Comparison of ENCODE assay signal across 8 cellular contexts in the genomic region with DNA sequence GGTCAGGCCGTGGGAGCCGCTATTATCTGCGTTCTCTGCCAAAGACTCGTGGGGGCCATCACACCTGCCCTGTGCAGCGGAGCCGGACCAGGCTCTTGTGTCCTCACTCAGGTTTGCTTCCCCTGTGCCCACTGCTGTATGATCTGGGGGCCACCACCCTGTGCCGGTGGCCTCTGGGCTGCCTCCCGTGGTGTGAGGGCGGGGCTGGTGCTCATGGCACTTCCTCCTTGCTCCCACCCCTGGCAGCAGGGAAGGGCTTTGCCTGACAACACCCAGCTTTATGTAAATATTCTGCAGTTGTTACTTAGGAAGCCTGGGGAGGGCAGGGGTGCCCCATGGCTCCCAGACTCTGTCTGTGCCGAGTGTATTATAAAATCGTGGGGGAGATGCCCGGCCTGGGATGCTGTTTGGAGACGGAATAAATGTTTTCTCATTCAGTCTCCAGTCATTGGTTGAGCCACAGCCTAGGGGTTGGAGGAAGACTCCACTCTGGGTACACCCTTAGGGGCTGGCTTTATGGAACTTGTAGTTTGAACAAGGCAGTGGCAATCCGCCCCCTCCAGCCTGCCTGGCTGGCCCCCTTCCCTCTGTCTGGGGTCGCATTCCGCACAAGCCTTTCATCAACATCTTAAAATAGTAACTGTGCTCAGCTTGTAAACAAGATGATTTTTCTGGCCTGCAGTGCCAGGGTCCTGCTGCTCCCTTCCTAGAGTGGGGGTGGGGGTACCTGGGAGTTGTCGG. TPM values are rescaled to one million over a fixed set of nuclear protein-coding genes. Genes with fewer than 3 reads are reported as not detected.
A peak's percentile ranks its signal among the peaks of the same experiment; 100 is the strongest.
DNase-seq lines count a peak whose midpoint lies in the region; ATAC-seq, FAIRE-seq and TF ChIP-seq lines count a peak whose summit lies in the region.

No MANE protein-coding gene starts in this region.

- H3K9ac ChIP-seq in HUES64 (ENCODE audit: low read depth, low read length): no peak overlapping the region

- no peak for TF ChIP-seq CTCF in astrocyte of the spinal cord (IDR thresholded peaks at IDR 0.05; ENCODE audit: low read depth, low read length)
- no peak for TF ChIP-seq CTCF in mucosa of descending colon (IDR thresholded peaks at IDR 0.05)

- no peak for DNase-seq in CD8-positive, alpha-beta memory T cell
- DNase-seq in astrocyte of the spinal cord (ENCODE audit: low read depth, low spot score) (peak; percentile 20), mucosa of descending colon (peak; percentile 88 to 92 (median 89)), occipital lobe (lab: John Stamatoyannopoulos, UW) (no peak), kidney tubule cell (ENCODE audit: low spot score) (no peak), NCI-H446 treated with DMSO at 0.1 percent for 48 hours (lab: John Stamatoyannopoulos, UW) (no peak), H54 (ENCODE audit: insufficient read length, low spot score) (no peak)

- no peak overlapping the region for H3K4me3 ChIP-seq in CD8-positive, alpha-beta memory T cell (ENCODE audit: low read length)
- no peak overlapping the region for H3K4me3 ChIP-seq in HUES64 (ENCODE audit: low read length)
- no peak overlapping the region for H3K4me3 ChIP-seq in astrocyte of the spinal cord (ENCODE audit: low read depth, low read length)
- H3K4me3 ChIP-seq in mucosa of descending colon: no peak overlapping the region

- peak overlapping the region in 7 of 8 donors; percentile 40 to 89 (median 77) for H3K27ac Mint-ChIP-seq in CD8-positive, alpha-beta memory T cell

- 55% methylated on average over 17 of the region's 17 CpGs for WGBS in HUES64

- no peak overlapping the region for H3K27ac ChIP-seq in CD8-positive, alpha-beta memory T cell (ENCODE audit: low read depth, low read length)
- H3K27ac ChIP-seq in HUES64 (ENCODE audit: low read depth, low read length): peak overlapping the region; percentile 30; the same call in 1 of the 2 replicates

- POLR2A ChIA-PET in CD8-positive, alpha-beta memory T cell (lab: Charles Lee): no interaction called here

- peak; percentile 51 for ATAC-seq in mucosa of descending colon

- H3K27me3 Mint-ChIP-seq in CD8-positive, alpha-beta memory T cell: no peaks in the 10 kb centered on the region

- no peaks in the 10 kb centered on the region for H3K9me3 ChIP-seq in CD8-positive, alpha-beta memory T cell (ENCODE audit: low read length)
- H3K9me3 ChIP-seq in HUES64 (ENCODE audit: insufficient read depth, low read depth, low read length) (no peaks in the 10 kb centered on the region), mucosa of descending colon (no peaks in the 10 kb centered on the region)

- intact Hi-C loops in mucosa of descending colon (cut with DNase I, micrococcal nuclease): no loop called here

- no peaks in the 10 kb centered on the region for H3K27me3 ChIP-seq in CD8-positive, alpha-beta memory T cell (ENCODE audit: insufficient read depth, low read length, poor library complexity, severe bottlenecking)
- no peaks in the 10 kb centered on the region for H3K27me3 ChIP-seq in HUES64 (ENCODE audit: insufficient read depth, low read length)

- H3K4me3 Mint-ChIP-seq in CD8-positive, alpha-beta memory T cell: peak overlapping the region in 2 of 7 donors; percentile 44 to 50

- peaks cover 0 to 34% (median 0%) of the 10 kb centered on the region in 3 donors for H3K36me3 Mint-ChIP-seq in CD8-positive, alpha-beta memory T cell

- peaks cover 52% of the 10 kb centered on the region for H3K4me1 ChIP-seq in CD8-positive, alpha-beta memory T cell (ENCODE audit: insufficient read depth, low read length)
- H3K4me1 ChIP-seq in HUES64 (ENCODE audit: insufficient read depth, low read length) (peaks cover 10% of the 10 kb centered on the region; the same call in 1 of the 2 replicates), mucosa of descending colon (ENCODE audit: low read depth) (peaks cover 78% of the 10 kb centered on the region)

- in situ Hi-C loops in astrocyte of the spinal cord (cut with HindIII; ENCODE audit: low sequenced_read_pairs): no loop called here

- no peaks in the 10 kb centered on the region for H3K9me3 Mint-ChIP-seq in CD8-positive, alpha-beta memory T cell

- peaks cover 33 to 71% (median 44%) of the 10 kb centered on the region in 3 donors for H3K4me1 Mint-ChIP-seq in CD8-positive, alpha-beta memory T cell

- FAIRE-seq in H54 (lab: Jason Lieb, UNC): no peak

- no peak for TF ChIP-seq POLR2A in H54 (IDR thresholded peaks at IDR 0.05; ENCODE audit: low read depth, low read length)

- CTCF ChIA-PET in CD8-positive, alpha-beta memory T cell (lab: Charles Lee): interaction anchor here (0.7 to 1.2 kb wide), 2 partner anchors 47 to 87 kb away, joined by 3 to 4 read pairs; no protein-coding TSS in a partner anchor

- no peaks in the 10 kb centered on the region for H3K36me3 ChIP-seq in CD8-positive, alpha-beta memory T cell (ENCODE audit: insufficient read depth, low read length)
- H3K36me3 ChIP-seq in HUES64 (ENCODE audit: insufficient read depth, low read length) (peaks cover 33% of the 10 kb centered on the region), mucosa of descending colon (ENCODE audit: low read depth) (no peaks in the 10 kb centered on the region)

RNA-seq across cellular contexts. Expression of gene SYNGR2, which starts 4.1 kb away (rescaled TPM):
- total RNA-seq in CD8-positive, alpha-beta memory T cell: 100 to 1,000 TPM; 186 to 200 TPM
- 140 TPM for polyA plus RNA-seq in CD8-positive, alpha-beta memory T cell
- 24.1 TPM for polyA plus RNA-seq in HUES64 (2013, experiment 1 of 2)
- 21.4 TPM for polyA plus RNA-seq in HUES64 (2013, experiment 2 of 2)
- total RNA-seq in mucosa of descending colon: 100 to 1,000 TPM in 2 of 3 donors, 10 to 100 TPM in 1; 90.4 to 202 (median 196) TPM
- 11.4 TPM for total RNA-seq in occipital lobe

RNA-seq across cellular contexts. Expression of gene TK1, which starts 14.4 kb away (rescaled TPM):
- total RNA-seq in CD8-positive, alpha-beta memory T cell: 10 to 100 TPM; 84.4 to 86.2 TPM
- polyA plus RNA-seq in CD8-positive, alpha-beta memory T cell: 2.2 TPM
- polyA plus RNA-seq in HUES64 (2013, experiment 1 of 2): 64.5 TPM
- polyA plus RNA-seq in HUES64 (2013, experiment 2 of 2): 62.3 TPM
- total RNA-seq in mucosa of descending colon (10 to 100 TPM in 2 of 3 donors, 1 to 10 TPM in 1; 8.9 to 46.5 (median 10.2) TPM), occipital lobe (1.6 TPM)

RNA-seq across cellular contexts. Expression of gene AFMID, which starts 14.7 kb away (rescaled TPM):
- 10 to 100 TPM; 24.7 to 30.2 TPM for total RNA-seq in CD8-positive, alpha-beta memory T cell
- 1.4 TPM for polyA plus RNA-seq in CD8-positive, alpha-beta memory T cell
- 40.7 TPM for polyA plus RNA-seq in HUES64 (2013, experiment 1 of 2)
- 40.2 TPM for polyA plus RNA-seq in HUES64 (2013, experiment 2 of 2)
- 10 to 100 TPM; 14.2 to 39.9 (median 27.9) TPM for total RNA-seq in mucosa of descending colon
- 35.4 TPM for total RNA-seq in occipital lobe

RNA-seq across cellular contexts. Expression of gene C17orf99, which starts 26.3 kb away (rescaled TPM):
- not detected for total RNA-seq in CD8-positive, alpha-beta memory T cell
- not detected for polyA plus RNA-seq in CD8-positive, alpha-beta memory T cell
- polyA plus RNA-seq in HUES64 (2013, experiment 1 of 2): not detected
- polyA plus RNA-seq in HUES64 (2013, experiment 2 of 2): not detected
- total RNA-seq in mucosa of descending colon (not detected), occipital lobe (not detected)

RNA-seq across cellular contexts. Expression of gene BIRC5, which starts 41.6 kb away (rescaled TPM):
- total RNA-seq in CD8-positive, alpha-beta memory T cell: 10 to 100 TPM; 61.0 to 65.1 TPM
- polyA plus RNA-seq in CD8-positive, alpha-beta memory T cell: 0.69 TPM
- 91.6 TPM for polyA plus RNA-seq in HUES64 (2013, experiment 1 of 2)
- polyA plus RNA-seq in HUES64 (2013, experiment 2 of 2): 99.2 TPM
- total RNA-seq in mucosa of descending colon (10 to 100 TPM in 1 of 3 donors, 1 to 10 TPM in 2; 2.4 to 22.4 (median 4.7) TPM), occipital lobe (7.3 TPM)

Comparison
In these comparisons a context has a peak if more than half of its experiments do, and no peak if none do; other contexts are left out.
1. DNase-seq: peak in astrocyte of the spinal cord (single experiment) and mucosa of descending colon (3 of 3); none in CD8-positive, alpha-beta memory T cell (0 of 5), occipital lobe (single experiment), kidney tubule cell (single experiment), NCI-H446 treated with DMSO at 0.1 percent for 48 hours (single experiment) and H54 (single experiment).